In the genomic region with DNA sequence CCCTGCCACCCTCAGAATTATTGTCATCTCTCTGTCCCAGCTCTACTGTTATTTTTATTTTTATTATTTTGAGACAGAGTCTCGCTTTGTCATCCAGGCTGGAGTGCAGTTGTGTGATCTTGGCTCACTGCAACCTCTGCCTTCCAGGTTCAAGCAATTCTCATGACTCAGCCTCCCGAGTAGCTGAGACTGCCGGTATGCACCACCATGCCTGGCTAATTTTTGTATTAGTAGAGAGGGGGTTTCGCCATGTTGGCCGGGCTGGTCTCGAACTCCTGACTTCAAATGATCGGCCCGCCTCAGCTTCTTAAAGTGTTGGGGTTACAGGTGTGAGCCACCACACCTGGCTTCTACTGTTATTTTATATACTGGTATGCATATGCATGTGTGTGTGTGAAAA, we compare ENCODE assay signal across 18 cellular contexts. TPM values are rescaled to one million over a fixed set of nuclear protein-coding genes. Genes with fewer than 3 reads are reported as not detected.
A peak's percentile ranks its signal among the peaks of the same experiment; 100 is the strongest.
DNase-seq lines count a peak whose midpoint lies in the region; ATAC-seq and TF ChIP-seq lines count a peak whose summit lies in the region.
"Had no signal": no experiment of that assay in that cellular context is flagged by ENCODE, and none has a peak within 500 bp of the region (broad histone marks: within the 10 kb centered on the region; RNA-seq: fewer than 3 reads in every experiment).

No MANE protein-coding gene starts in this region.

- intact Hi-C loops in CD4-positive, alpha-beta T cell (cut with DNase I, micrococcal nuclease): no loop called here

- H3K9me3 Mint-ChIP-seq in CD4-positive, alpha-beta T cell: no peaks in the 10 kb centered on the region

- no peak overlapping the region for H2AFZ ChIP-seq in smooth muscle cell (ENCODE audit: low read depth)

- H3K9ac ChIP-seq in adipocyte (ENCODE audit: low read length): peak overlapping the region; percentile 52
- H3K9ac ChIP-seq in smooth muscle cell (ENCODE audit: low read depth): no peak overlapping the region

- no peak overlapping the region for H3K4me3 Mint-ChIP-seq in CD4-positive, alpha-beta T cell

- H3K27me3 Mint-ChIP-seq in CD4-positive, alpha-beta T cell: no peaks in the 10 kb centered on the region

- peaks cover 6% of the 10 kb centered on the region for H3F3A ChIP-seq in smooth muscle cell (ENCODE audit: low read depth)

- H3K4me2 ChIP-seq in smooth muscle cell: no peak overlapping the region

- H3K4me1 Mint-ChIP-seq in CD4-positive, alpha-beta T cell (ENCODE audit: low read depth): no peaks in the 10 kb centered on the region

- peak overlapping the region; percentile 14 for H3K27ac Mint-ChIP-seq in CD4-positive, alpha-beta T cell

- no peak for ATAC-seq in CD4-positive, alpha-beta T cell (ENCODE audit: poor library complexity)
- no peak for ATAC-seq in GM19324 (IDR thresholded peaks at IDR 0.05; ENCODE audit: low FRiP score, unreplicated experiment)
- ATAC-seq: HCT116 had no signal

- TF ChIP-seq CTCF in CD4-positive, alpha-beta T cell (IDR thresholded peaks at IDR 0.05): no peak
- TF ChIP-seq CTCF in fibroblast of mammary gland (conservative IDR thresholded peaks at IDR 0.05; ENCODE audit: control insufficient read depth, insufficient read depth, low read depth, low read length) (no peak), smooth muscle cell (IDR thresholded peaks at IDR 0.05; ENCODE audit: borderline replicate concordance, insufficient read depth, poor library complexity, severe bottlenecking) (no peak)

- CTCF ChIA-PET in CD4-positive, alpha-beta T cell (lab: Charles Lee): no interaction called here

- H3K4me3 ChIP-seq in adipocyte (ENCODE audit: low read length): no peak overlapping the region
- no peak overlapping the region for H3K4me3 ChIP-seq in fibroblast of mammary gland (ENCODE audit: control insufficient read depth, low read depth, low read length)
- no peak overlapping the region for H3K4me3 ChIP-seq in smooth muscle cell

- no peak overlapping the region for H3K27ac ChIP-seq in CD4-positive, alpha-beta T cell (ENCODE audit: low read depth, low read length)
- peak overlapping the region; percentile 81 for H3K27ac ChIP-seq in smooth muscle cell (ENCODE audit: low read depth)
- H3K27ac ChIP-seq: C4-2B had no signal

- no peak for DNase-seq in CD4-positive, alpha-beta T cell
- DNase-seq in adipocyte (ENCODE audit: low read depth): no peak
- DNase-seq in fibroblast of mammary gland (ENCODE audit: low read depth): peak; percentile 45
- DNase-seq in smooth muscle cell (lab: John Stamatoyannopoulos, UW; ENCODE audit: unreplicated experiment): no peak
- no peak for DNase-seq in NOMO-1 (lab: John Stamatoyannopoulos, UW; ENCODE audit: unreplicated experiment in 2 of 2)
- DNase-seq in retina: no peak
- no peak for DNase-seq in MV-4-11 (lab: John Stamatoyannopoulos, UW)
- DNase-seq: Caco-2; DMS79; GDM1; NCI-H1436; NCI-H2081; NCI-H526; NK-92 treated with Interleukin-12 subunit alpha and Interleukin-12 subunit beta, amount 100 ng/mL, for 24 hours had no signal

- peaks cover 91% of the 10 kb centered on the region for H3K36me3 Mint-ChIP-seq in CD4-positive, alpha-beta T cell (ENCODE audit: low read depth)

- H4K20me1 ChIP-seq in smooth muscle cell (ENCODE audit: low read depth): peaks cover 3% of the 10 kb centered on the region

- H3K79me2 ChIP-seq in smooth muscle cell (ENCODE audit: low read depth): no peaks in the 10 kb centered on the region

- WGBS in smooth muscle cell (ENCODE audit: low lambda C conversion rate): 86% methylated on average over 8 of the region's 8 CpGs

- H3K9me3 ChIP-seq in CD4-positive, alpha-beta T cell (ENCODE audit: control insufficient read depth, low read length): no peaks in the 10 kb centered on the region
- H3K9me3 ChIP-seq in adipocyte (ENCODE audit: control insufficient read depth, low read length) (no peaks in the 10 kb centered on the region), smooth muscle cell (replicated peaks; ENCODE audit: low read depth) (no peaks in the 10 kb centered on the region)
- H3K9me3 ChIP-seq: Caco-2 had no signal

- H3K4me1 ChIP-seq in adipocyte (ENCODE audit: control insufficient read depth, insufficient read depth, low read length) (peaks cover 34% of the 10 kb centered on the region), smooth muscle cell (ENCODE audit: low read depth) (no peaks in the 10 kb centered on the region)
- H3K4me1 ChIP-seq: Caco-2 had no signal

- H3K36me3 ChIP-seq in adipocyte (ENCODE audit: control insufficient read depth, insufficient read depth, low read length, severe bottlenecking) (peaks cover 82% of the 10 kb centered on the region), smooth muscle cell (ENCODE audit: low read depth) (peaks cover 7% of the 10 kb centered on the region)

- no peaks in the 10 kb centered on the region for H3K27me3 ChIP-seq in CD4-positive, alpha-beta T cell (ENCODE audit: control insufficient read depth, insufficient read depth, low read length)
- H3K27me3 ChIP-seq in adipocyte (replicated peaks; ENCODE audit: control insufficient read depth, insufficient read depth, low read length): no peaks in the 10 kb centered on the region
- no peaks in the 10 kb centered on the region for H3K27me3 ChIP-seq in smooth muscle cell (ENCODE audit: low read depth)

- POLR2A ChIA-PET in CD4-positive, alpha-beta T cell (lab: Charles Lee): no interaction called here

RNA-seq across cellular contexts. Expression of gene CALHM2, which starts 11.0 kb away (rescaled TPM):
- total RNA-seq in CD4-positive, alpha-beta T cell: 1 to 10 TPM; 3.1 to 4.0 TPM
- total RNA-seq in smooth muscle cell: 3.1 and 4.0 TPM in 2 replicates
- polyA plus RNA-seq in smooth muscle cell: 6.2 and 8.6 TPM in 2 replicates
- total RNA-seq: HT1080 had no signal

RNA-seq across cellular contexts. Expression of gene CALHM1, which starts 17.5 kb away (rescaled TPM):
- total RNA-seq in CD4-positive, alpha-beta T cell: not detected
- total RNA-seq in smooth muscle cell: not detected in 2 replicates
- 0.05 TPM in 1 of 2 replicates, not detected in the other for polyA plus RNA-seq in smooth muscle cell
- total RNA-seq: Caco-2, HT1080 had no signal

RNA-seq across cellular contexts. Expression of gene CALHM3, which starts 37.8 kb away (rescaled TPM):
- total RNA-seq in CD4-positive, alpha-beta T cell: not detected
- not detected in 2 replicates for total RNA-seq in smooth muscle cell
- polyA plus RNA-seq in smooth muscle cell: not detected in 2 replicates
- total RNA-seq: HT1080 had no signal

RNA-seq across cellular contexts. Expression of gene PDCD11, which starts 44.8 kb away (rescaled TPM):
- total RNA-seq in CD4-positive, alpha-beta T cell: 10 to 100 TPM; 13.3 to 16.4 TPM
- 15.6 and 16.9 TPM in 2 replicates for total RNA-seq in smooth muscle cell
- polyA plus RNA-seq in smooth muscle cell: 12.2 and 13.8 TPM in 2 replicates

RNA-seq across cellular contexts. Expression of gene ATP5MK, which starts 44.9 kb away (rescaled TPM):
- 100 to 1,000 TPM; 107 to 111 TPM for total RNA-seq in CD4-positive, alpha-beta T cell
- 961 and 1,249 TPM in 2 replicates for total RNA-seq in smooth muscle cell
- 527 and 589 TPM in 2 replicates for polyA plus RNA-seq in smooth muscle cell
